12 cellular contexts compared by ENCODE assay signal in the genomic region with DNA sequence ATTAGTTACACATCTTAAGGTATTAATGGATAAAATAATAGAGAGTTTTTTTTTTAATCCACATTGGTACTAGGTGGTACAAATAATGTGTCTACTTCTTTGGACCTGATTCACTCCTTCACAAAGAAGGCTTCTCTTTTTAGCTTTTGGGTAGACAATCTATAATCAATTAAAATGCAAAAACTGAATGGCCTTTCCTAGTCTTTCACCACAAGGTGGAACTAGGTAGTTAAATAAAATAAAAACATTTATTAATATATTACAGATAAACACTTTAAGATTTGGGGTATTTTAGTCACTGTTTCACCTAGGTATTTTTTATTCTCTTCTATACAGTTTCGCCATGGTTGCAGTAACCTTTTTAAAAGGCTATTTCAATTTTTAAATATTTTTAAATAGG.
DNase-seq lines count a peak whose midpoint lies in the region; ATAC-seq and TF ChIP-seq lines count a peak whose summit lies in the region.
"Had no signal": no experiment of that assay in that cellular context is flagged by ENCODE, and none has a peak within 500 bp of the region (broad histone marks: within the 10 kb centered on the region; RNA-seq: fewer than 3 reads in every experiment).

No MANE protein-coding gene starts in this region.

- ATAC-seq in Panc1 (no peak), GM21360 (IDR thresholded peaks at IDR 0.05; ENCODE audit: unreplicated experiment) (no peak)

- no peak overlapping the region for H2BK5ac ChIP-seq in H9 (ENCODE audit: insufficient read length, low read length)

- no CpG with 5 or more reads among the region's 1 CpG for WGBS in H9 (ENCODE audit: extremely low coverage, insufficient read length, low lambda C conversion rate)
- WGBS in endodermal cell (ENCODE audit: insufficient coverage in 1 of 2, insufficient read length in 1 of 2), 2 experiments: no CpG with 5 or more reads among the region's 1 CpG

- no peak overlapping the region for H3K4me3 Mint-ChIP-seq in H9
- H3K4me3 Mint-ChIP-seq in endodermal cell: no peak overlapping the region
- no peak overlapping the region for H3K4me3 Mint-ChIP-seq in osteocyte (ENCODE audit: unreplicated experiment)
- H3K4me3 Mint-ChIP-seq: CD8-positive, alpha-beta memory T cell had no signal

- no peak overlapping the region for H3K4me3 ChIP-seq in Panc1 (ENCODE audit: low read depth in 2 of 2, low read length in 2 of 2)
- no peak overlapping the region for H3K4me3 ChIP-seq in endodermal cell (ENCODE audit: low read length)

- no peak overlapping the region for H2AFZ ChIP-seq in H9 (ENCODE audit: low read length)

- TF ChIP-seq CTCF in H9 (conservative IDR thresholded peaks at IDR 0.05) (peak; percentile 40; the same call in 1 of the 3 replicates), Panc1 (IDR thresholded peaks at IDR 0.05) (peak; percentile 28; the same call in 1 of the 2 replicates), endodermal cell (conservative IDR thresholded peaks at IDR 0.05) (peak; percentile 54), osteocyte (IDR thresholded peaks at IDR 0.05) (peak; percentile 23)

- H3K4me1 Mint-ChIP-seq in H9 (peaks cover 41 to 43% of the 10 kb centered on the region in 2 experiments), endodermal cell (peaks cover 42% of the 10 kb centered on the region), osteocyte (ENCODE audit: unreplicated experiment) (peaks cover 59% of the 10 kb centered on the region)
- H3K4me1 Mint-ChIP-seq: CD8-positive, alpha-beta memory T cell had no signal

- H3K23me2 ChIP-seq in H9 (ENCODE audit: insufficient read length, low read depth, low read length, poor library complexity, severe bottlenecking): no peaks in the 10 kb centered on the region

- H3K27me3 Mint-ChIP-seq in H9 (ENCODE audit: low read depth) (no peaks in the 10 kb centered on the region), endodermal cell (ENCODE audit: insufficient read depth) (no peaks in the 10 kb centered on the region), osteocyte (ENCODE audit: unreplicated experiment) (no peaks in the 10 kb centered on the region)

- H3K27ac ChIP-seq in H9 (ENCODE audit: insufficient read length, low read depth, low read length) (no peak overlapping the region), Panc1 (ENCODE audit: low read length) (peak overlapping the region; percentile 82), endodermal cell (ENCODE audit: low read depth, low read length) (no peak overlapping the region)

- H4K5ac ChIP-seq in H9 (ENCODE audit: insufficient read length, low read depth, low read length): no peak overlapping the region

- H3K9me3 Mint-ChIP-seq in H9: no peaks in the 10 kb centered on the region
- no peaks in the 10 kb centered on the region for H3K9me3 Mint-ChIP-seq in endodermal cell
- H3K9me3 Mint-ChIP-seq in osteocyte (ENCODE audit: unreplicated experiment): no peaks in the 10 kb centered on the region
- H3K9me3 Mint-ChIP-seq: CD8-positive, alpha-beta memory T cell had no signal

- H3K4me2 ChIP-seq in H9 (ENCODE audit: insufficient read depth, insufficient read length, low read length): no peak overlapping the region

- intact Hi-C loops in Panc1 (cut with micrococcal nuclease; ENCODE audit: unreplicated experiment): no loop called here

- H3K27ac Mint-ChIP-seq in H9 (no peak overlapping the region), endodermal cell (no peak overlapping the region), osteocyte (ENCODE audit: unreplicated experiment) (no peak overlapping the region)
- H3K27ac Mint-ChIP-seq: CD8-positive, alpha-beta memory T cell had no signal

- H3K56ac ChIP-seq in H9 (ENCODE audit: insufficient read length, low read depth, low read length): no peak overlapping the region

- no peak overlapping the region for H2AK5ac ChIP-seq in H9 (ENCODE audit: insufficient read length, low read length)

- H3K27me3 ChIP-seq in H9 (ENCODE audit: insufficient read depth, low read length) (no peaks in the 10 kb centered on the region), Panc1 (ENCODE audit: control insufficient read depth, insufficient read depth, low read length) (no peaks in the 10 kb centered on the region), endodermal cell (ENCODE audit: control insufficient read depth, insufficient read depth, low read length, poor library complexity, severe bottlenecking) (no peaks in the 10 kb centered on the region)

- H2BK20ac ChIP-seq in H9 (ENCODE audit: low read depth, low read length, poor library complexity, severe bottlenecking): no peak overlapping the region

- no peak overlapping the region for H3K9ac ChIP-seq in H9 (ENCODE audit: extremely low read depth, insufficient read length, low read length)
- no peak overlapping the region for H3K9ac ChIP-seq in endodermal cell (ENCODE audit: extremely low read depth, low read length, poor library complexity, severe bottlenecking)

- H2BK15ac ChIP-seq in H9 (ENCODE audit: low read depth, low read length): no peak overlapping the region

- POLR2A ChIA-PET in Panc1 (lab: Charles Lee): no interaction called here

- no peaks in the 10 kb centered on the region for H3K36me3 Mint-ChIP-seq in H9 (ENCODE audit: insufficient read depth in 1 of 3, low read depth in 3 of 3)
- peaks cover 3% of the 10 kb centered on the region for H3K36me3 Mint-ChIP-seq in endodermal cell (ENCODE audit: low read depth)
- H3K36me3 Mint-ChIP-seq in osteocyte (ENCODE audit: unreplicated experiment): no peaks in the 10 kb centered on the region
- H3K36me3 Mint-ChIP-seq: CD8-positive, alpha-beta memory T cell had no signal

- CTCF ChIA-PET in Panc1 (lab: Charles Lee): no interaction called here

- no peaks in the 10 kb centered on the region for H3K36me3 ChIP-seq in Panc1 (ENCODE audit: control insufficient read depth, insufficient read depth, low read length)
- no peaks in the 10 kb centered on the region for H3K36me3 ChIP-seq in endodermal cell (ENCODE audit: control insufficient read depth, insufficient read depth, low read length)

- in situ Hi-C loops in Panc1 (cut with HindIII; ENCODE audit: low pct_unique_long_range_greater_than_20kb, low sequenced_read_pairs): no loop called here

- DNase-seq in H9 (no peak), Panc1 (ENCODE audit: low read depth, low spot score) (no peak), endodermal cell (no peak), osteocyte (ENCODE audit: extremely low spot score, unreplicated experiment) (no peak), middle frontal gyrus (ENCODE audit: extremely low spot score, low spot score) (no peak), dedifferentiated amniotic fluid mesenchymal stem cell (ENCODE audit: extremely low spot score) (no peak), amniotic stem cell (lab: John Stamatoyannopoulos, UW) (no peak)
- DNase-seq: CD8-positive, alpha-beta memory T cell; NCI-H1436; NCI-H2029 treated with DMSO at 0.1 percent for 48 hours; NCI-H510A had no signal

- no peak overlapping the region for H3T11ph ChIP-seq in H9 (ENCODE audit: low read length)

- peaks cover 5% of the 10 kb centered on the region; the same call in 1 of the 2 replicates for H3K79me2 ChIP-seq in H9 (ENCODE audit: insufficient read depth, low read length)

- no peak overlapping the region for H2BK120ac ChIP-seq in H9 (ENCODE audit: low read depth, low read length, poor library complexity, severe bottlenecking)

- H3K4me1 ChIP-seq in H9 (ENCODE audit: insufficient read depth, low read length): peaks cover 12% of the 10 kb centered on the region; the same call in 1 of the 2 replicates
- H3K4me1 ChIP-seq in Panc1 (ENCODE audit: control insufficient read depth, insufficient read depth, low read length): peaks cover 79% of the 10 kb centered on the region
- peaks cover 20% of the 10 kb centered on the region for H3K4me1 ChIP-seq in endodermal cell (ENCODE audit: control insufficient read depth, insufficient read depth, low read length)

- no peak overlapping the region for H3K4ac ChIP-seq in H9 (ENCODE audit: low read depth, low read length)

- H3K23ac ChIP-seq in H9 (ENCODE audit: insufficient read length, low read depth, low read length): no peak overlapping the region

- H4K8ac ChIP-seq in H9 (replicated peaks; ENCODE audit: insufficient read length, low read depth, low read length): no peak overlapping the region

- H3K14ac ChIP-seq in H9 (ENCODE audit: insufficient read depth, low read length): no peak overlapping the region

- H3K9me3 ChIP-seq in H9 (ENCODE audit: control insufficient read depth, low read depth, low read length) (no peaks in the 10 kb centered on the region), Panc1 (ENCODE audit: control insufficient read depth, insufficient read depth, low read depth, low read length) (no peaks in the 10 kb centered on the region), endodermal cell (ENCODE audit: control insufficient read depth, low read length) (no peaks in the 10 kb centered on the region)

- H3K79me1 ChIP-seq in H9 (ENCODE audit: insufficient read depth, low read depth, low read length, poor library complexity, severe bottlenecking): no peaks in the 10 kb centered on the region

- no peak overlapping the region for H4K91ac ChIP-seq in H9 (ENCODE audit: insufficient read length, low read depth, low read length)

- H3K18ac ChIP-seq in H9 (ENCODE audit: insufficient read length, low read depth, low read length): no peak overlapping the region

- H4K20me1 ChIP-seq in H9 (ENCODE audit: control insufficient read depth, insufficient read depth, insufficient read length): no peaks in the 10 kb centered on the region

- no peak overlapping the region for H2BK12ac ChIP-seq in H9 (ENCODE audit: insufficient read length, low read depth, low read length)

- BruUV-seq in Panc1 (replicated peaks; lab: Mats Ljungman, UMichigan): no TSS peak
